Comparison of ENCODE assay signal across 1 cellular context in genomic region chr5:35194636-35195471, GRCh38.
TF ChIP-seq lines count a peak whose summit lies in the region.

No MANE protein-coding gene starts in this region.

TF ChIP-seq in HepG2, 621 proteins besides CTCF, POLR2A, EP300 and RAD21 (continued from another document and continues in another):
- TF ChIP-seq TFAP4 (IDR thresholded peaks at IDR 0.05; ENCODE audit: borderline replicate concordance, low read depth) (peak; percentile 19; the same call in 1 of the 2 replicates), NFE2L2 (IDR thresholded peaks at IDR 0.05; ENCODE audit: low read length) (no peak), ZNF569 (CRISPR knock-in tag; IDR thresholded peaks at IDR 0.05; ENCODE audit: borderline replicate concordance) (no peak), KAT7 (CRISPR knock-in tag; IDR thresholded peaks at IDR 0.05; ENCODE audit: borderline replicate concordance) (no peak), IRF1 (CRISPR knock-in tag; IDR thresholded peaks at IDR 0.05; ENCODE audit: low read depth) (no peak), ZNF256 (CRISPR knock-in tag; conservative IDR thresholded peaks at IDR 0.05) (no peak), HOXA5 (CRISPR knock-in tag; IDR thresholded peaks at IDR 0.05) (no peak), SP2 (CRISPR knock-in tag; IDR thresholded peaks at IDR 0.05) (no peak), FOXJ3 (CRISPR knock-in tag; IDR thresholded peaks at IDR 0.05; ENCODE audit: borderline replicate concordance) (no peak), ZUFSP (CRISPR knock-in tag; IDR thresholded peaks at IDR 0.05; ENCODE audit: borderline replicate concordance) (no peak), SRSF9 (IDR thresholded peaks at IDR 0.05; ENCODE audit: borderline replicate concordance, insufficient read depth, low read depth, low read length, poor library complexity, severe bottlenecking) (no peak), ZNF317 (CRISPR knock-in tag; IDR thresholded peaks at IDR 0.05) (no peak), PBX2 (CRISPR knock-in tag; IDR thresholded peaks at IDR 0.05) (no peak), MYNN (CRISPR knock-in tag; IDR thresholded peaks at IDR 0.05; ENCODE audit: low read depth) (no peak), HIVEP1 (CRISPR knock-in tag; IDR thresholded peaks at IDR 0.05) (no peak), SMAD9 (CRISPR knock-in tag; IDR thresholded peaks at IDR 0.05) (no peak), NFE2 (CRISPR knock-in tag; IDR thresholded peaks at IDR 0.05) (no peak), ZNF292 (CRISPR knock-in tag; IDR thresholded peaks at IDR 0.05; ENCODE audit: borderline replicate concordance, low read depth) (peak; percentile 85; the same call in 1 of the 2 replicates), HNF4A (CRISPR knock-in tag; IDR thresholded peaks at IDR 0.05) (peak; percentile 85), NR2C2 (CRISPR knock-in tag; IDR thresholded peaks at IDR 0.05; ENCODE audit: borderline replicate concordance) (no peak), FOXP4 (CRISPR knock-in tag; IDR thresholded peaks at IDR 0.05) (peak; percentile 33; the same call in 1 of the 2 replicates), HNRNPL (IDR thresholded peaks at IDR 0.05; ENCODE audit: low read depth, low read length) (no peak), MTF2 (CRISPR knock-in tag; IDR thresholded peaks at IDR 0.05; ENCODE audit: borderline replicate concordance) (no peak), ZNF652 (CRISPR knock-in tag; IDR thresholded peaks at IDR 0.05; ENCODE audit: borderline replicate concordance, low read depth) (no peak), ZBTB20 (CRISPR knock-in tag; IDR thresholded peaks at IDR 0.05; ENCODE audit: borderline replicate concordance, low read depth) (no peak), ELF1 (CRISPR knock-in tag; IDR thresholded peaks at IDR 0.05) (no peak), KDM3A (CRISPR knock-in tag; IDR thresholded peaks at IDR 0.05; ENCODE audit: low read depth) (no peak), SOX13 (IDR thresholded peaks at IDR 0.05) (no peak), SOX13 (CRISPR knock-in tag; conservative IDR thresholded peaks at IDR 0.05 in 1 of 2, IDR thresholded peaks at IDR 0.05 in 1 of 2) (no peak; a peak in 1 of 4 replicates), TIGD3 (CRISPR knock-in tag; IDR thresholded peaks at IDR 0.05; ENCODE audit: borderline replicate concordance) (no peak), ZNF484 (CRISPR knock-in tag; IDR thresholded peaks at IDR 0.05; ENCODE audit: borderline replicate concordance, low read depth) (no peak), ZNF709 (CRISPR knock-in tag; IDR thresholded peaks at IDR 0.05) (no peak), ZC3H4 (CRISPR knock-in tag; IDR thresholded peaks at IDR 0.05; ENCODE audit: borderline replicate concordance) (no peak), ZNF597 (CRISPR knock-in tag; IDR thresholded peaks at IDR 0.05) (no peak), ZNF589 (CRISPR knock-in tag; conservative IDR thresholded peaks at IDR 0.05) (no peak), ZBTB39 (CRISPR knock-in tag; IDR thresholded peaks at IDR 0.05) (no peak), RCOR2 (CRISPR knock-in tag; IDR thresholded peaks at IDR 0.05) (no peak), ZNF414 (CRISPR knock-in tag; IDR thresholded peaks at IDR 0.05) (no peak), ISX (CRISPR knock-in tag; conservative IDR thresholded peaks at IDR 0.05) (no peak), NR1H2 (CRISPR knock-in tag; IDR thresholded peaks at IDR 0.05; ENCODE audit: borderline replicate concordance, low read depth) (no peak), MED1 (CRISPR knock-in tag; IDR thresholded peaks at IDR 0.05) (0 out of 2 replicates have a peak, but pooled peaks have one; percentile 31), ELK4 (CRISPR knock-in tag; IDR thresholded peaks at IDR 0.05; ENCODE audit: borderline replicate concordance) (no peak), BORCS8-MEF2B (CRISPR knock-in tag; IDR thresholded peaks at IDR 0.05) (peak; percentile 62), CREM (IDR thresholded peaks at IDR 0.05) (no peak), CREM (CRISPR knock-in tag; IDR thresholded peaks at IDR 0.05) (no peak), E2F5 (CRISPR knock-in tag; conservative IDR thresholded peaks at IDR 0.05) (no peak), ZBED4 (CRISPR knock-in tag; IDR thresholded peaks at IDR 0.05; ENCODE audit: borderline replicate concordance) (no peak), ZNF552 (CRISPR knock-in tag; IDR thresholded peaks at IDR 0.05; ENCODE audit: borderline replicate concordance) (no peak)
